Comparison of ENCODE assay signal across 1 cellular context in the genomic region with DNA sequence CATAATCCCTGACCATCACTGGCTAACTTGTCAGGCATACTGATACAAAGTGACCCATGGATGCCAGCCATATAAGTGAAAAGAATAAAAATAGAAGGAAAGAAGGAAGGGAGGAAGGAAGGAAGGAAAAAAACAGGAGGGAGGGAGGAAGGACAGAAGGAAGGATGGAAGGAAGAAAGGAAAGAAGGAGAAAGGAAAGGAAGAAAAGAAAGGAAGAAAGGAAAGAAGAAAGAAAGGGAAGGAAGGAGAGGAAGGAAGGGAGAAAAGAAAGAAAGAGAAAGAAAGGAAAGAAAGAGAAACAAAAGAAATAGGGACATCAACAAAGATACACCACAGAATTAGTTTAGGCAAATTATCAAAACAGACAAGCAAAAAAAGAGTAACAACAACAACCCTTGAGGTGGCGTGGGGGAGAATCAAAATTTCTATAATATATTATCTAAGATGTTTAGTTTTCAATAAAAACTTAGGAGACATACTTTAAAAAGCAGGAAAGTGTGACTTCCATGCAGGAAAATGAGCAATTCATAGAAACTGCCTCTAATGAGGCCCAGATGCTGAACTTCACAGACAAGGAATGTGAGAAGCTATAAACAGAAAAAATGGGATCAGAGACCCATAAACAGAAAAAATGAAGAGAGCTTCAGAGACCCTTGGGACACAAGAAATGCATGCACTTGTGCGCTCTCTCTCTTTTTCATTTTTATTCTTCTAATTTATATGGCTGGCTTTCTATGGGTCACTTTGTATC.
TF ChIP-seq lines count a peak whose summit lies in the region.

No MANE protein-coding gene starts in this region.

TF ChIP-seq in GM23338, 12 proteins besides CTCF, POLR2A, EP300 and RAD21 (continued from another document):
- TF ChIP-seq ZNF462 (CRISPR knock-in tag; IDR thresholded peaks at IDR 0.05) (no peak), STAT1 (IDR thresholded peaks at IDR 0.05; ENCODE audit: unreplicated experiment) (no peak)
- TF ChIP-seq, protein P1, sequence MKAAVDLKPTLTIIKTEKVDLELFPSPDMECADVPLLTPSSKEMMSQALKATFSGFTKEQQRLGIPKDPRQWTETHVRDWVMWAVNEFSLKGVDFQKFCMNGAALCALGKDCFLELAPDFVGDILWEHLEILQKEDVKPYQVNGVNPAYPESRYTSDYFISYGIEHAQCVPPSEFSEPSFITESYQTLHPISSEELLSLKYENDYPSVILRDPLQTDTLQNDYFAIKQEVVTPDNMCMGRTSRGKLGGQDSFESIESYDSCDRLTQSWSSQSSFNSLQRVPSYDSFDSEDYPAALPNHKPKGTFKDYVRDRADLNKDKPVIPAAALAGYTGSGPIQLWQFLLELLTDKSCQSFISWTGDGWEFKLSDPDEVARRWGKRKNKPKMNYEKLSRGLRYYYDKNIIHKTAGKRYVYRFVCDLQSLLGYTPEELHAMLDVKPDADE (IDR thresholded peaks at IDR 0.05): no peak
